Comparison of ENCODE assay signal across 8 cellular contexts in genomic region chr14:93332032-93332852, GRCh38. TPM values are rescaled to one million over a fixed set of nuclear protein-coding genes. Genes with fewer than 3 reads are reported as not detected.
DNase-seq lines count a peak whose midpoint lies in the region; ATAC-seq and TF ChIP-seq lines count a peak whose summit lies in the region.

No MANE protein-coding gene starts in this region.

- H3K9me3 ChIP-seq in fibroblast of lung (ENCODE audit: control insufficient read depth, insufficient read depth, low read depth, low read length) (no peaks in the 10 kb centered on the region), testis (no peaks in the 10 kb centered on the region)

- H3K4me3 Mint-ChIP-seq in naive thymus-derived CD8-positive, alpha-beta T cell, result peak overlapping the region; percentile 90 to 96 (median 94)

- H3K27me3 ChIP-seq in fibroblast of lung (ENCODE audit: control insufficient read depth, insufficient read depth, low read length), result no peaks in the 10 kb centered on the region
- no peaks in the 10 kb centered on the region for H3K27me3 ChIP-seq in testis

- H3K36me3 ChIP-seq in fibroblast of lung (ENCODE audit: control insufficient read depth, insufficient read depth, low read length) (no peaks in the 10 kb centered on the region), testis (ENCODE audit: low read depth, missing control alignments) (no peaks in the 10 kb centered on the region)

- intact Hi-C loops in testis (cut with DNase I; ENCODE audit: low total_unique reads), result no loop called here

- no peaks in the 10 kb centered on the region for H3K27me3 Mint-ChIP-seq in naive thymus-derived CD8-positive, alpha-beta T cell

- POLR2A ChIA-PET in naive thymus-derived CD8-positive, alpha-beta T cell (lab: Charles Lee), result interaction anchor here (1.4 kb wide), 1 partner anchor 9 kb away, joined by 3 read pairs; no protein-coding TSS in a partner anchor

- no peaks in the 10 kb centered on the region for H3K4me1 ChIP-seq in fibroblast of lung (ENCODE audit: control insufficient read depth, extremely low read depth, insufficient read depth, low read length)
- peaks cover 11% of the 10 kb centered on the region for H3K4me1 ChIP-seq in testis

- DNase-seq in NCI-H82 (lab: John Stamatoyannopoulos, UW), result peak; percentile 49
- DNase-seq in NCI-H82 treated with DMSO at 0.1 percent for 48 hours (lab: John Stamatoyannopoulos, UW; ENCODE audit: unreplicated experiment), result no peak
- DNase-seq in HCEC 1CT, result peak; percentile 23
- peak; percentile 43 for DNase-seq in M059J (ENCODE audit: low read depth)
- peak; percentile 24 for DNase-seq in activated CD8-positive, alpha-beta memory T cell treated with anti-CD3 and anti-CD28 coated beads, Interleukin-2, amount 50 U/mL, for 4 hours
- peak; percentile 28 to 63 for DNase-seq in fibroblast of lung (ENCODE audit: low read depth in 2 of 2)
- peak in 6 of 10 donors; percentile 7 to 34 (median 24) for DNase-seq in naive thymus-derived CD8-positive, alpha-beta T cell
- DNase-seq in testis, result peak; percentile 48

- H3K27ac ChIP-seq in fibroblast of lung (ENCODE audit: insufficient read depth, low read length) (peak overlapping the region; percentile 82), testis (peak overlapping the region; percentile 85 to 97)

- H3K4me3 ChIP-seq in fibroblast of lung (replicated peaks in 1 of 4; ENCODE audit: control extremely low read depth in 1 of 4, insufficient read depth in 1 of 4, low read depth in 3 of 4, low read length in 4 of 4) (peak overlapping the region; percentile 50 to 82 (median 72)), testis (peak overlapping the region; percentile 82 to 95)

- H3K4me1 Mint-ChIP-seq in naive thymus-derived CD8-positive, alpha-beta T cell, result peaks cover 29 to 62% (median 56%) of the 10 kb centered on the region in 4 donors

- H3K9me3 Mint-ChIP-seq in naive thymus-derived CD8-positive, alpha-beta T cell, result no peaks in the 10 kb centered on the region

- TF ChIP-seq CTCF in fibroblast of lung (conservative IDR thresholded peaks at IDR 0.05 in 1 of 2, IDR thresholded peaks at IDR 0.05 in 1 of 2; ENCODE audit: low read depth in 1 of 2, low read length in 2 of 2), result no peak
- no peak for TF ChIP-seq CTCF in testis (IDR thresholded peaks at IDR 0.05)

- H3K36me3 Mint-ChIP-seq in naive thymus-derived CD8-positive, alpha-beta T cell, result peaks cover 0 to 2% (median 0%) of the 10 kb centered on the region in 3 donors

- peak overlapping the region; percentile 77 for H3K4me2 ChIP-seq in fibroblast of lung (ENCODE audit: extremely low read depth, insufficient read depth, low read length)

- peak; percentile 28 to 57 for ATAC-seq in naive thymus-derived CD8-positive, alpha-beta T cell

- peak overlapping the region; percentile 88 for H3K9ac ChIP-seq in fibroblast of lung (ENCODE audit: insufficient read depth, low read length)

- peak overlapping the region; percentile 89 to 97 (median 95) for H3K27ac Mint-ChIP-seq in naive thymus-derived CD8-positive, alpha-beta T cell

- no peak for TF ChIP-seq POLR2A in testis (IDR thresholded peaks at IDR 0.05)

- no peaks in the 10 kb centered on the region for H4K20me1 ChIP-seq in fibroblast of lung (ENCODE audit: control insufficient read depth, extremely low read depth, insufficient read depth, low read length)

- peaks cover 51% of the 10 kb centered on the region for H3K79me2 ChIP-seq in fibroblast of lung (ENCODE audit: control insufficient read depth, insufficient read depth, low read length)

- WGBS in testis, 2 donors, result 0% methylated on average over 10 to 65 of the region's 72 CpGs

- H2AFZ ChIP-seq in fibroblast of lung (ENCODE audit: low read length), result peak overlapping the region; percentile 52

RNA-seq across cellular contexts. Expression of gene BTBD7, which starts 0.6 kb away (rescaled TPM):
- total RNA-seq in M059J (2014; rRNA removed; shearing (Covaris generic)), result 8.2 and 9.4 TPM in 2 replicates
- total RNA-seq in fibroblast of lung (19.8 and 20.5 TPM in 2 replicates), testis (10 to 100 TPM; 26.1 to 27.8 TPM)
- polyA plus RNA-seq in fibroblast of lung (23.2 and 25.9 TPM in 2 replicates), testis (ENCODE audit: insufficient read depth, low read depth, low replicate concordance) (16.9 TPM)
- 12.5 and 14.7 TPM in 2 replicates for polyA plus RNA-seq in fibroblast of lung (2012)
- 27.0 and 34.6 TPM in 2 replicates for polyA minus RNA-seq in fibroblast of lung (ENCODE audit: low replicate concordance)
- 10 to 100 TPM; 31.6 to 33.3 TPM for total RNA-seq in naive thymus-derived CD8-positive, alpha-beta T cell
- polyA plus RNA-seq in naive thymus-derived CD8-positive, alpha-beta T cell, result 1 to 10 TPM; 6.7 to 7.8 (median 7.1) TPM

RNA-seq across cellular contexts. Expression of gene COX8C, which starts 14.7 kb away (rescaled TPM):
- total RNA-seq in M059J (2014; rRNA removed; shearing (Covaris generic)), result not detected in 2 replicates
- total RNA-seq in fibroblast of lung (0.33 TPM in 1 of 2 replicates, not detected in the other), testis (10 to 100 TPM; 19.9 to 39.1 TPM)
- polyA plus RNA-seq in fibroblast of lung (not detected in 2 replicates), testis (ENCODE audit: insufficient read depth, low read depth, low replicate concordance) (65.3 TPM)
- not detected in 2 replicates for polyA plus RNA-seq in fibroblast of lung (2012)
- not detected in 2 replicates for polyA minus RNA-seq in fibroblast of lung (ENCODE audit: low replicate concordance)
- not detected for total RNA-seq in naive thymus-derived CD8-positive, alpha-beta T cell
- not detected for polyA plus RNA-seq in naive thymus-derived CD8-positive, alpha-beta T cell

Comparison
In these comparisons a context has a peak if more than half of its experiments do, and no peak if none do; other contexts are left out.
1. RNA of gene COX8C, which starts 14.7 kb away (total RNA-seq): 19.9 to 39.1 TPM in testis; 0.33 TPM in fibroblast of lung, not detected in M059J and not detected in naive thymus-derived CD8-positive, alpha-beta T cell; every median in the first group is over 10 times any median in the second.